ENCODE assay signal across 8 cellular contexts in genomic region chrX:149539283-149540132, GRCh38. TPM values are rescaled to one million over a fixed set of nuclear protein-coding genes. Genes with fewer than 3 reads are reported as not detected.
DNase-seq lines count a peak whose midpoint lies in the region; ATAC-seq and TF ChIP-seq lines count a peak whose summit lies in the region.

No MANE protein-coding gene starts in this region.

- H3K36me3 ChIP-seq in A673 (ENCODE audit: insufficient read depth, low read length, poor library complexity, severe bottlenecking): no peaks in the 10 kb centered on the region
- no peaks in the 10 kb centered on the region for H3K36me3 ChIP-seq in WERI-Rb-1
- H3K36me3 ChIP-seq in breast epithelium: no peaks in the 10 kb centered on the region
- H3K36me3 ChIP-seq in spleen: peaks cover 0 to 2% (median 0%) of the 10 kb centered on the region in 6 donors

- POLR2A ChIA-PET in A673 (lab: Charles Lee; ENCODE audit: low non-redundant PET): interaction anchor here (0.6 kb wide), 1 partner anchor 400 kb away, joined by 5 read pairs; no protein-coding TSS in a partner anchor

- H3K27me3 ChIP-seq in A673 (replicated peaks; ENCODE audit: insufficient read depth, low read depth, low read length, poor library complexity) (no peaks in the 10 kb centered on the region), WERI-Rb-1 (ENCODE audit: insufficient read depth, low read depth, severe bottlenecking) (no peaks in the 10 kb centered on the region), breast epithelium (no peaks in the 10 kb centered on the region), spleen (replicated peaks in 1 of 7) (no peaks in the 10 kb centered on the region)

- no peak for TF ChIP-seq POLR2A in breast epithelium (IDR thresholded peaks at IDR 0.05)
- no peak for TF ChIP-seq POLR2A in spleen (IDR thresholded peaks at IDR 0.05)

- H3K4me1 ChIP-seq in A673 (ENCODE audit: insufficient read depth, low read length, poor library complexity, severe bottlenecking): no peaks in the 10 kb centered on the region
- H3K4me1 ChIP-seq in breast epithelium: peaks cover 0 to 4% of the 10 kb centered on the region in 2 donors
- peaks cover 0 to 12% (median 9%) of the 10 kb centered on the region in 6 donors for H3K4me1 ChIP-seq in spleen

- 1 to 42% (median 3%) methylated on average over 18 to 34 of the region's 34 CpGs for WGBS in spleen, 5 donors

- CTCF ChIA-PET in A673 (lab: Charles Lee): interaction anchor here (0.7 to 0.9 kb wide), 2 partner anchors 12 to 399 kb away, joined by 4 to 6 read pairs; partner anchors contain the start of gene EOLA2

- H3K9me3 ChIP-seq in A673 (ENCODE audit: low read depth, low read length, poor library complexity, severe bottlenecking): no peaks in the 10 kb centered on the region
- no peaks in the 10 kb centered on the region for H3K9me3 ChIP-seq in WERI-Rb-1 (ENCODE audit: severe bottlenecking)
- H3K9me3 ChIP-seq in breast epithelium: no peaks in the 10 kb centered on the region
- no peaks in the 10 kb centered on the region for H3K9me3 ChIP-seq in spleen

- H3K4me3 ChIP-seq in A673 (ENCODE audit: low read depth, low read length, poor library complexity, severe bottlenecking): peak overlapping the region; percentile 49
- H3K4me3 ChIP-seq in WERI-Rb-1 (ENCODE audit: low read depth, low read length): peak overlapping the region; percentile 47
- peak overlapping the region; percentile 56 to 74 (median 61) for H3K4me3 ChIP-seq in breast epithelium
- peak overlapping the region; percentile 28 to 79 (median 47) for H3K4me3 ChIP-seq in spleen

- H3K27ac ChIP-seq in A673 (ENCODE audit: low read depth, low read length, poor library complexity, severe bottlenecking) (peak overlapping the region; percentile 74), WERI-Rb-1 (no peak overlapping the region), breast epithelium (peak overlapping the region; percentile 46 to 96), spleen (peak overlapping the region in 7 of 8 donors; percentile 41 to 98 (median 96))

- BruUV-seq in A673 (replicated peaks; lab: Mats Ljungman, UMichigan): no TSS peak

- peak; percentile 40 for ATAC-seq in GM18870 (IDR thresholded peaks at IDR 0.05; ENCODE audit: unreplicated experiment)
- peak; percentile 48 for ATAC-seq in HG03108 (IDR thresholded peaks at IDR 0.05; ENCODE audit: unreplicated experiment)

- intact Hi-C loops in A673 (cut with micrococcal nuclease; ENCODE audit: unreplicated experiment) (no loop called here), breast epithelium (cut with DNase I; ENCODE audit: low total_unique reads) (no loop called here), spleen (cut with DNase I; ENCODE audit: low total_unique reads) (no loop called here)

- no peak for TF ChIP-seq CTCF in A673 (conservative IDR thresholded peaks at IDR 0.05; ENCODE audit: low read depth, low read length)
- TF ChIP-seq CTCF in WERI-Rb-1 (IDR thresholded peaks at IDR 0.05; ENCODE audit: low read depth, low read length): no peak
- no peak for TF ChIP-seq CTCF in breast epithelium (IDR thresholded peaks at IDR 0.05)
- TF ChIP-seq CTCF in spleen (IDR thresholded peaks at IDR 0.05 in 8 of 11, conservative IDR thresholded peaks at IDR 0.05 in 3 of 11): no peak

- DNase-seq in A673 (ENCODE audit: low spot score) (peak; percentile 91), NCI-H2196 treated with DMSO at 0.1 percent for 48 hours (lab: John Stamatoyannopoulos, UW; ENCODE audit: unreplicated experiment) (peak; percentile 86), WERI-Rb-1 (peak; percentile 88), breast epithelium (ENCODE audit: low spot score in 2 of 2) (peak; percentile 83 to 87), inferior parietal cortex (ENCODE audit: extremely low spot score) (peak; percentile 33), spleen (peak; percentile 96)

RNA-seq across cellular contexts. Expression of gene EOLA1, which starts 1.3 kb away (rescaled TPM):
- total RNA-seq in A673 (2021) (13.8 and 15.3 TPM in 2 replicates), breast epithelium (10 to 100 TPM; 12.3 to 20.1 (median 17.7) TPM), spleen (10 to 100 TPM; 17.6 to 37.8 (median 24.1) TPM)
- polyA plus RNA-seq in spleen: 10 to 100 TPM; 23.8 to 32.0 (median 28.4) TPM

RNA-seq across cellular contexts. Expression of gene HSFX3, which starts 10.2 kb away (rescaled TPM):
- not detected in 2 replicates for total RNA-seq in A673 (2021)
- total RNA-seq in breast epithelium: not detected
- not detected for total RNA-seq in spleen
- polyA plus RNA-seq in spleen: under 1 TPM in 1 of 3 donors, not detected in 2; 0.11 TPM

RNA-seq across cellular contexts. Expression of gene IDS, which starts 34.4 kb away (rescaled TPM):
- total RNA-seq in A673 (2021) (42.0 and 50.7 TPM in 2 replicates), breast epithelium (10 to 100 TPM; 61.0 to 72.0 (median 61.8) TPM), spleen (100 to 1,000 TPM in 2 of 7 donors, 10 to 100 TPM in 5; 78.4 to 114 (median 94.2) TPM)
- 10 to 100 TPM; 22.4 to 33.9 (median 24.0) TPM for polyA plus RNA-seq in spleen

RNA-seq across cellular contexts. Expression of gene MAGEA9B, which starts 47.8 kb away (rescaled TPM):
- not detected in 2 replicates for total RNA-seq in A673 (2021)
- not detected for total RNA-seq in breast epithelium
- not detected for total RNA-seq in spleen
- polyA plus RNA-seq in spleen: under 1 TPM in 1 of 3 donors, not detected in 2; 0.06 TPM

RNA-seq across cellular contexts. Expression of gene HSFX2, which starts 55.6 kb away (rescaled TPM):
- total RNA-seq in A673 (2021) (not detected in 2 replicates), breast epithelium (under 1 TPM in 1 of 3 donors, not detected in 2; 0.98 TPM), spleen (1 to 10 TPM in 3 of 7 donors, under 1 TPM in 1, not detected in 3; 0.52 to 4.5 (median 1.3) TPM)
- 1 to 10 TPM in 2 of 3 donors, under 1 TPM in 1; 0.49 to 1.3 (median 1.1) TPM for polyA plus RNA-seq in spleen

Comparison
In these comparisons a context has a peak if more than half of its experiments do, and no peak if none do; other contexts are left out.
1. DNase-seq: peak in every context shown above with its lines; median percentile 96 in spleen; 91 in A673; 88 in WERI-Rb-1; 86 in NCI-H2196 treated with DMSO at 0.1 percent for 48 hours; 85 in breast epithelium; 33 in inferior parietal cortex.